17 cellular contexts compared by ENCODE assay signal in the genomic region with DNA sequence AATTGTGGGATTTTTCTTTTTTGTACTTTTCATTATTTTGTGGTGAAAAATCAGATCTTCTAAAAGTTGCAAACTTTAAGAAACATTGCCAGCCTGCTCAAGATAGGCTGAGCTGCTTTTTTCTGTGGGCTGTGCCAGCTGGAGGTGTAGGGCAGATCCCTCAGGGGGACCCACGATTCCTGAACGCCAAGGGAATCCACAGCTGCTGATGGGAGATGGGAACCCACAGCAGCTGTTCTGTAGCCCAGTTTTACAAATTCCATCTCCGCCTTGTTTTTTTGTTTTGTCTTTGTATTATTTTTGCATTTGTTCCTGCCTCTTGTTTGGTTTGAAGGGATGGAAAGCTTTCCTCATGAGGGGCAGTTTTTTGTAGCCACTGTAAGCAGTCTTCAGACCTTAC.
"Had no signal": no experiment of that assay in that cellular context is flagged by ENCODE, and none has a peak within 500 bp of the region (broad histone marks: within the 10 kb centered on the region; RNA-seq: fewer than 3 reads in every experiment).

No MANE protein-coding gene starts in this region.

- H2AFZ ChIP-seq: parathyroid adenoma had no signal

- H3K27me3 Mint-ChIP-seq: activated CD4-positive, alpha-beta memory T cell treated with anti-CD3 and anti-CD28 coated beads, Interleukin-2, amount 10 ng/mL, durations not matched to agents 7 days and 5 days; activated CD4-positive, alpha-beta T cell treated with anti-CD3 and anti-CD28 coated beads for 36 hours; activated CD8-positive, alpha-beta memory T cell treated with anti-CD3 and anti-CD28 coated beads, Interleukin-2, amount 10 ng/mL, durations not matched to agents 7 days and 5 days; effector memory CD8-positive, alpha-beta T cell; stimulated activated naive B cell treated with anti-CD40 and anti-IgM and Interleukin-4, amounts not matched to agents 10 μg/mL and 1 μg/mL and 100 μg/mL, for 72 hours had no signal

- FAIRE-seq: bronchial epithelial cell had no signal

- H3K4me1 Mint-ChIP-seq: natural killer cell; stimulated activated naive B cell treated with anti-CD40 and anti-IgM and Interleukin-4, amounts not matched to agents 10 μg/mL and 1 μg/mL and 100 μg/mL, for 72 hours; WTC11 had no signal

- H3K4me3 ChIP-seq: ascending aorta, esophagus squamous epithelium, thoracic aorta, upper lobe of left lung had no signal

- H3K9me3 Mint-ChIP-seq: effector memory CD8-positive, alpha-beta T cell; WTC11 had no signal

- DNase-seq: activated CD4-positive, alpha-beta memory T cell treated with anti-CD3 and anti-CD28 coated beads, Interleukin-2, amount 10 ng/mL, durations not matched to agents 7 days and 5 days; activated CD4-positive, alpha-beta T cell treated with anti-CD3 and anti-CD28 coated beads for 36 hours; activated CD8-positive, alpha-beta memory T cell treated with anti-CD3 and anti-CD28 coated beads, Interleukin-2, amount 10 ng/mL, durations not matched to agents 7 days and 5 days; activated naive CD4-positive, alpha-beta T cell treated with anti-CD3 and anti-CD28 coated beads for 36 hours; dermis blood vessel endothelial cell; effector memory CD8-positive, alpha-beta T cell; esophagus squamous epithelium; mesenchymal stem cell; natural killer cell; stimulated activated naive B cell treated with anti-CD40 and anti-IgM and Interleukin-4, amounts not matched to agents 10 μg/mL and 1 μg/mL and 100 μg/mL, for 72 hours; upper lobe of left lung had no signal

- H3K36me3 ChIP-seq: ascending aorta, thoracic aorta, upper lobe of left lung had no signal

- ATAC-seq: activated CD4-positive, alpha-beta T cell treated with anti-CD3 and anti-CD28 coated beads for 36 hours; activated CD8-positive, alpha-beta memory T cell treated with anti-CD3 and anti-CD28 coated beads, Interleukin-2, amount 10 ng/mL, durations not matched to agents 7 days and 5 days; effector memory CD8-positive, alpha-beta T cell; natural killer cell; sciatic nerve; stimulated activated naive B cell treated with anti-CD40 and anti-IgM and Interleukin-4, amounts not matched to agents 10 μg/mL and 1 μg/mL and 100 μg/mL, for 72 hours; WTC11 had no signal

- H3K36me3 Mint-ChIP-seq: activated CD8-positive, alpha-beta memory T cell treated with anti-CD3 and anti-CD28 coated beads, Interleukin-2, amount 10 ng/mL, durations not matched to agents 7 days and 5 days; natural killer cell had no signal

- H3K27ac Mint-ChIP-seq: activated naive CD4-positive, alpha-beta T cell treated with anti-CD3 and anti-CD28 coated beads for 36 hours; natural killer cell; stimulated activated naive B cell treated with anti-CD40 and anti-IgM and Interleukin-4, amounts not matched to agents 10 μg/mL and 1 μg/mL and 100 μg/mL, for 72 hours; WTC11 had no signal

- H3K4me1 ChIP-seq: ascending aorta, parathyroid adenoma had no signal

- H3K9me3 ChIP-seq: thoracic aorta had no signal

- H3K9ac ChIP-seq: parathyroid adenoma had no signal

- H3K27me3 ChIP-seq: ascending aorta, esophagus squamous epithelium, upper lobe of left lung had no signal

- H3K27ac ChIP-seq: ascending aorta, esophagus squamous epithelium, parathyroid adenoma, thoracic aorta, upper lobe of left lung had no signal

- H3K4me3 Mint-ChIP-seq: activated CD4-positive, alpha-beta memory T cell treated with anti-CD3 and anti-CD28 coated beads, Interleukin-2, amount 10 ng/mL, durations not matched to agents 7 days and 5 days; activated CD4-positive, alpha-beta T cell treated with anti-CD3 and anti-CD28 coated beads for 36 hours; activated CD8-positive, alpha-beta memory T cell treated with anti-CD3 and anti-CD28 coated beads, Interleukin-2, amount 10 ng/mL, durations not matched to agents 7 days and 5 days; activated naive CD4-positive, alpha-beta T cell treated with anti-CD3 and anti-CD28 coated beads for 36 hours; natural killer cell; stimulated activated naive B cell treated with anti-CD40 and anti-IgM and Interleukin-4, amounts not matched to agents 10 μg/mL and 1 μg/mL and 100 μg/mL, for 72 hours; WTC11 had no signal
